ENCODE assay signal across 9 cellular contexts in the genomic region with DNA sequence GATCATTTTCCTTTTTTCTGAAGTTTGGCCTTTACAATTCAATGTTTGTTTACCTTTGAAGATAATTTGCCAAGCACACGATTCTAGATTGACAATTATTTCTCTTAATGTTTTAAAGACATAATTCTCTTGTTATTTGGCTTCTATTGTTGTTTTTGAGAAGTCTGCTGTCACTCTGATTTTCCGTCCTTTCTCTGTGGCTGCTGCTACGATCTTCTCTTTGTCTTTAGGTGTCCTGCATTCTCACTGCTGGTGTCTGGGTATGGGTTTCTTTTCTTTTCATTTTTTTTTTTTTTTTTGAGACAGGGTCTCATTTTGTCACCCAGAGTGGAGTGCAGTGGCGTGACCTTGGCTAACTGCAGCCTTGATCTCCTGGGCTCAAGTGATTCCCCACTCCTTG. TPM values are rescaled to one million over a fixed set of nuclear protein-coding genes. Genes with fewer than 3 reads are reported as not detected.
"Had no signal": no experiment of that assay in that cellular context is flagged by ENCODE, and none has a peak within 500 bp of the region (broad histone marks: within the 10 kb centered on the region; RNA-seq: fewer than 3 reads in every experiment).

No MANE protein-coding gene starts in this region.

- H3K27ac ChIP-seq: HL-60, KMS-11 had no signal

- H3K27ac Mint-ChIP-seq: IgD-negative memory B cell had no signal

- FAIRE-seq: HTR-8/SVneo had no signal

- H3K4me2 ChIP-seq: KMS-11 had no signal

- H3K9ac ChIP-seq: KMS-11 had no signal

- DNase-seq: IMR-90, KBM-7, KG1 had no signal

- H3K27me3 Mint-ChIP-seq: IgD-negative memory B cell had no signal

- H3K4me3 Mint-ChIP-seq: IgD-negative memory B cell had no signal

RNA-seq across cellular contexts. Expression of a gene that starts 15.1 kb away (rescaled TPM):
- total RNA-seq: HT-29, HT1080, IMR-90 had no signal
- polyA plus RNA-seq: IgD-negative memory B cell, IMR-90 had no signal

RNA-seq across cellular contexts. Expression of a gene that starts 36.6 kb away (rescaled TPM):
- total RNA-seq: HT-29 had no signal
- polyA plus RNA-seq: IgD-negative memory B cell had no signal
